Comparison of ENCODE assay signal across 2 cellular contexts in the genomic region with DNA sequence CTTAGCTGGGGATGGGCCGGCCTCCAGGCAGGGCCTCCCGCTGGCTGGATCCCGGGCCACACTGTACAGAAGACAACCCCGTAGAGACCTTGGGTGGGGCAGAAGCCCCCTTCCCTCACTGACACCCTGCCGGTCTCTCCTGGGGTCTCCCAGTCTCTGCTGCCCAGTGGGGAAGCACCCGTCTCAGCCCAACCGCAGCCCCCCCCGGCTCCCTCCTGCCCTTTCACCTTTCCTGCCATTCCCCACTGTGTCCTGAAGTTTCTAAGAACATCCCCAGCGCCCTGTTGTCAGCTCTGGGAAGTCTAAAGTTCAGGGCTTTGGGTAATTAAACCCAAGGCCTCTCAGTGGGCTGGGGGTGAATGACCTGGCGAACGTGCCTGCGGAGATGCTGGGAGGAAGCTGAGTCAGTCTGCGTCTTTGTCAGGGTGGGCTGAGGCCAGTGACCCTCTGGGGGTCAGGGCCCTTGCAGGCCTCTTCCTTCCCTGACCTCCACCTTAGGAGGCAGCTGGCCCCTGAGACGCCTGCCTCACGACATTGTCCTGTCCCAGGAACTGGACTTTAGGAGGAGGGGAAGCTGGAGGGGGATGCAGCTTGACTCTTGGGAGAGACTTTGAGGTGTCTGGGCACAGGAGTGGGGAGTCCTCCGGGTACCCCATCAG.
TF ChIP-seq lines count a peak whose summit lies in the region.

No MANE protein-coding gene starts in this region.

TF ChIP-seq in HEK293, 187 proteins besides CTCF, POLR2A, EP300 and RAD21:
- TF ChIP-seq ZXDB (tag by site-specific recombination; IDR thresholded peaks at IDR 0.05), result no peak
- no peak for TF ChIP-seq ZNF184 (tag by site-specific recombination; IDR thresholded peaks at IDR 0.05)
- TF ChIP-seq, protein P1, sequence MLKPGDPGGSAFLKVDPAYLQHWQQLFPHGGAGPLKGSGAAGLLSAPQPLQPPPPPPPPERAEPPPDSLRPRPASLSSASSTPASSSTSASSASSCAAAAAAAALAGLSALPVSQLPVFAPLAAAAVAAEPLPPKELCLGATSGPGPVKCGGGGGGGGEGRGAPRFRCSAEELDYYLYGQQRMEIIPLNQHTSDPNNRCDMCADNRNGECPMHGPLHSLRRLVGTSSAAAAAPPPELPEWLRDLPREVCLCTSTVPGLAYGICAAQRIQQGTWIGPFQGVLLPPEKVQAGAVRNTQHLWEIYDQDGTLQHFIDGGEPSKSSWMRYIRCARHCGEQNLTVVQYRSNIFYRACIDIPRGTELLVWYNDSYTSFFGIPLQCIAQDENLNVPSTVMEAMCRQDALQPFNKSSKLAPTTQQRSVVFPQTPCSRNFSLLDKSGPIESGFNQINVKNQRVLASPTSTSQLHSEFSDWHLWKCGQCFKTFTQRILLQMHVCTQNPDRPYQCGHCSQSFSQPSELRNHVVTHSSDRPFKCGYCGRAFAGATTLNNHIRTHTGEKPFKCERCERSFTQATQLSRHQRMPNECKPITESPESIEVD (tag by site-specific recombination; IDR thresholded peaks at IDR 0.05), result no peak
- TF ChIP-seq ZIC2 (tag by site-specific recombination; IDR thresholded peaks at IDR 0.05), result peak; percentile 32; the same call in 1 of the 2 replicates
- no peak for TF ChIP-seq ZFP69B (tag by site-specific recombination; IDR thresholded peaks at IDR 0.05)

TF ChIP-seq in K562, 482 proteins besides CTCF, POLR2A, EP300 and RAD21:
- TF ChIP-seq MIER1 (IDR thresholded peaks at IDR 0.05; ENCODE audit: low read depth), result no peak
- TF ChIP-seq ZBTB7A (IDR thresholded peaks at IDR 0.05; ENCODE audit: borderline replicate concordance, control insufficient read depth, low read depth, low read length), result peak; percentile 32; the same call in 1 of the 2 replicates
